Comparison of ENCODE assay signal across 12 cellular contexts in genomic region chr10:79273603-79274002, GRCh38.
DNase-seq lines count a peak whose midpoint lies in the region; ATAC-seq and TF ChIP-seq lines count a peak whose summit lies in the region.
"Had no signal": no experiment of that assay in that cellular context is flagged by ENCODE, and none has a peak within 500 bp of the region (broad histone marks: within the 10 kb centered on the region; RNA-seq: fewer than 3 reads in every experiment).

No MANE protein-coding gene starts in this region.

- H3K4me3 Mint-ChIP-seq in activated naive CD8-positive, alpha-beta T cell treated with anti-CD3 and anti-CD28 coated beads, Interleukin-2, amount 50 U/mL, for 24 hours: no peak overlapping the region
- H3K4me3 Mint-ChIP-seq in natural killer cell: no peak overlapping the region
- H3K4me3 Mint-ChIP-seq: activated T-cell treated with anti-CD3 and anti-CD28 coated beads, Interleukin-2, amount 50 U/mL, for 72 hours had no signal

- intact Hi-C loops in lower lobe of right lung (cut with DNase I): no loop called here
- intact Hi-C loops in spleen (cut with DNase I; ENCODE audit: low total_unique reads): no loop called here
- intact Hi-C loops in natural killer cell (cut with micrococcal nuclease): no loop called here

- peaks cover 10% of the 10 kb centered on the region for H3K36me3 Mint-ChIP-seq in activated naive CD8-positive, alpha-beta T cell treated with anti-CD3 and anti-CD28 coated beads, Interleukin-2, amount 50 U/mL, for 24 hours (ENCODE audit: low read depth)
- H3K36me3 Mint-ChIP-seq in natural killer cell: no peaks in the 10 kb centered on the region

- no peaks in the 10 kb centered on the region for H3K4me1 Mint-ChIP-seq in activated naive CD8-positive, alpha-beta T cell treated with anti-CD3 and anti-CD28 coated beads, Interleukin-2, amount 50 U/mL, for 24 hours
- H3K4me1 Mint-ChIP-seq in natural killer cell: peaks cover 32 to 50% of the 10 kb centered on the region in 2 donors

- H3K27ac Mint-ChIP-seq in activated naive CD8-positive, alpha-beta T cell treated with anti-CD3 and anti-CD28 coated beads, Interleukin-2, amount 50 U/mL, for 24 hours: no peak overlapping the region
- no peak overlapping the region for H3K27ac Mint-ChIP-seq in natural killer cell
- H3K27ac Mint-ChIP-seq: activated T-cell treated with anti-CD3 and anti-CD28 coated beads, Interleukin-2, amount 50 U/mL, for 72 hours had no signal

- no peak overlapping the region for H3K27ac ChIP-seq in HEK293 (ENCODE audit: extremely low read depth, low read depth, low read length)
- peak overlapping the region; percentile 79 to 90 for H3K27ac ChIP-seq in coronary artery
- H3K27ac ChIP-seq in lower lobe of right lung: peak overlapping the region; percentile 79
- peak overlapping the region in 7 of 8 donors; percentile 15 to 76 (median 70) for H3K27ac ChIP-seq in spleen

- no peaks in the 10 kb centered on the region for H3K27me3 Mint-ChIP-seq in activated naive CD8-positive, alpha-beta T cell treated with anti-CD3 and anti-CD28 coated beads, Interleukin-2, amount 50 U/mL, for 24 hours
- H3K27me3 Mint-ChIP-seq in natural killer cell (ENCODE audit: low read depth in 2 of 2): no peaks in the 10 kb centered on the region

- no peak for TF ChIP-seq POLR2A in spleen (IDR thresholded peaks at IDR 0.05)

- 67 to 82% (median 73%) methylated on average over 10 of the region's 10 CpGs for WGBS in spleen, 5 donors

- H3K9me3 Mint-ChIP-seq in activated naive CD8-positive, alpha-beta T cell treated with anti-CD3 and anti-CD28 coated beads, Interleukin-2, amount 50 U/mL, for 24 hours: no peaks in the 10 kb centered on the region
- no peaks in the 10 kb centered on the region for H3K9me3 Mint-ChIP-seq in natural killer cell
- H3K9me3 Mint-ChIP-seq: activated T-cell treated with anti-CD3 and anti-CD28 coated beads, Interleukin-2, amount 50 U/mL, for 72 hours had no signal

- no peak for TF ChIP-seq CTCF in HEK293 (tag by site-specific recombination; IDR thresholded peaks at IDR 0.05)
- TF ChIP-seq CTCF in coronary artery (IDR thresholded peaks at IDR 0.05): no peak
- TF ChIP-seq CTCF in lower lobe of right lung (IDR thresholded peaks at IDR 0.05): no peak
- TF ChIP-seq CTCF in spleen (IDR thresholded peaks at IDR 0.05 in 8 of 11, conservative IDR thresholded peaks at IDR 0.05 in 3 of 11): no peak
- no peak for TF ChIP-seq CTCF in natural killer cell (IDR thresholded peaks at IDR 0.05)

- peaks cover 0 to 11% of the 10 kb centered on the region in 2 experiments; a peak in 1 of 3 replicates for H3K36me3 ChIP-seq in HEK293 (ENCODE audit: control insufficient read depth in 2 of 2, insufficient read depth in 1 of 2, low read length in 2 of 2)
- peaks cover 23% of the 10 kb centered on the region for H3K36me3 ChIP-seq in lower lobe of right lung
- H3K36me3 ChIP-seq in spleen: peaks cover 4 to 70% (median 18%) of the 10 kb centered on the region in 6 donors

- DNase-seq in coronary artery (ENCODE audit: low spot score) (no peak), lower lobe of right lung (no peak), spleen (no peak), natural killer cell (no peak)
- DNase-seq in activated naive CD8-positive, alpha-beta T cell treated with anti-CD3 and anti-CD28 coated beads, Interleukin-2, amount 50 U/mL, for 24 hours: no peak
- DNase-seq: activated CD4-positive, CD25-positive, alpha-beta regulatory T cell treated with anti-CD3 and anti-CD28 coated beads, Interleukin-2, amount 50 U/mL, for 72 hours; activated T-cell treated with anti-CD3 and anti-CD28 coated beads, Interleukin-2, amount 50 U/mL, for 72 hours; DMS53 had no signal

- H3K4me3 ChIP-seq in HEK293 (ENCODE audit: low read depth, low read length) (no peak overlapping the region), coronary artery (peak overlapping the region; percentile 57), lower lobe of right lung (no peak overlapping the region), spleen (no peak overlapping the region)
- H3K4me3 ChIP-seq: mucosa of descending colon had no signal

- POLR2A ChIA-PET in HEK293 (lab: Yijun Ruan, JAX): no interaction called here

- H3K9me3 ChIP-seq in HEK293 (ENCODE audit: control insufficient read depth, insufficient read depth, low read depth, low read length): no peaks in the 10 kb centered on the region
- no peaks in the 10 kb centered on the region for H3K9me3 ChIP-seq in lower lobe of right lung
- no peaks in the 10 kb centered on the region for H3K9me3 ChIP-seq in spleen
- H3K9me3 ChIP-seq: mucosa of descending colon had no signal

- no peaks in the 10 kb centered on the region for H3K27me3 ChIP-seq in lower lobe of right lung (ENCODE audit: low read depth)
- no peaks in the 10 kb centered on the region for H3K27me3 ChIP-seq in spleen (replicated peaks in 1 of 7)

- CTCF ChIA-PET in HEK293 (lab: Yijun Ruan, JAX): interaction anchor here (0.6 to 1.9 kb wide), 2 partner anchors 9 to 125 kb away, joined by 3 to 4 read pairs; no protein-coding TSS in a partner anchor

- H3K4me1 ChIP-seq in HEK293 (ENCODE audit: control insufficient read depth, insufficient read depth, low read length) (no peaks in the 10 kb centered on the region), lower lobe of right lung (peaks cover 65% of the 10 kb centered on the region), spleen (peaks cover 54 to 90% (median 76%) of the 10 kb centered on the region in 6 donors)

- ATAC-seq in lower lobe of right lung (peak in 1 of 2 donors; percentile 18), HG02763 (IDR thresholded peaks at IDR 0.05; ENCODE audit: unreplicated experiment) (no peak), HG03045 (IDR thresholded peaks at IDR 0.05; ENCODE audit: unreplicated experiment) (no peak), natural killer cell (no peak)
- no peak for ATAC-seq in activated naive CD8-positive, alpha-beta T cell treated with anti-CD3 and anti-CD28 coated beads, Interleukin-2, amount 50 U/mL, for 24 hours
- ATAC-seq: activated T-cell treated with anti-CD3 and anti-CD28 coated beads, Interleukin-2, amount 50 U/mL, for 72 hours had no signal

TF ChIP-seq in HEK293, 187 proteins besides CTCF, POLR2A, EP300 and RAD21:
- TF ChIP-seq GLIS1 (tag by site-specific recombination; IDR thresholded peaks at IDR 0.05): peak; percentile 83
- TF ChIP-seq ZNF423 (tag by site-specific recombination; IDR thresholded peaks at IDR 0.05): no peak
- no peak for TF ChIP-seq ZNF791 (tag by site-specific recombination; IDR thresholded peaks at IDR 0.05)
- TF ChIP-seq KLF1 (tag by site-specific recombination; IDR thresholded peaks at IDR 0.05): peak; percentile 47; the same call in 1 of the 2 replicates
- TF ChIP-seq FEZF1 (tag by site-specific recombination; IDR thresholded peaks at IDR 0.05): no peak
- TF ChIP-seq ZFHX2 (tag by site-specific recombination; conservative IDR thresholded peaks at IDR 0.05): peak; percentile 86
- TF ChIP-seq SCRT2 (tag by site-specific recombination; IDR thresholded peaks at IDR 0.05): no peak
- peak; percentile 27; the same call in 1 of the 2 replicates for TF ChIP-seq ZBTB8A (tag by site-specific recombination; IDR thresholded peaks at IDR 0.05)
- peak; percentile 83 for TF ChIP-seq EGR2 (tag by site-specific recombination; IDR thresholded peaks at IDR 0.05; ENCODE audit: low read depth)
- TF ChIP-seq BCL11A (tag by site-specific recombination; IDR thresholded peaks at IDR 0.05; ENCODE audit: low read depth): no peak
- TF ChIP-seq ZNF510 (tag by site-specific recombination; IDR thresholded peaks at IDR 0.05; ENCODE audit: insufficient replicate concordance): no peak
- TF ChIP-seq ZIC2 (tag by site-specific recombination; IDR thresholded peaks at IDR 0.05): 0 out of 2 replicates have a peak, but pooled peaks have one; percentile 10
TF ChIP-seq in HEK293: peak in this region for 6.
